In the genomic region with DNA sequence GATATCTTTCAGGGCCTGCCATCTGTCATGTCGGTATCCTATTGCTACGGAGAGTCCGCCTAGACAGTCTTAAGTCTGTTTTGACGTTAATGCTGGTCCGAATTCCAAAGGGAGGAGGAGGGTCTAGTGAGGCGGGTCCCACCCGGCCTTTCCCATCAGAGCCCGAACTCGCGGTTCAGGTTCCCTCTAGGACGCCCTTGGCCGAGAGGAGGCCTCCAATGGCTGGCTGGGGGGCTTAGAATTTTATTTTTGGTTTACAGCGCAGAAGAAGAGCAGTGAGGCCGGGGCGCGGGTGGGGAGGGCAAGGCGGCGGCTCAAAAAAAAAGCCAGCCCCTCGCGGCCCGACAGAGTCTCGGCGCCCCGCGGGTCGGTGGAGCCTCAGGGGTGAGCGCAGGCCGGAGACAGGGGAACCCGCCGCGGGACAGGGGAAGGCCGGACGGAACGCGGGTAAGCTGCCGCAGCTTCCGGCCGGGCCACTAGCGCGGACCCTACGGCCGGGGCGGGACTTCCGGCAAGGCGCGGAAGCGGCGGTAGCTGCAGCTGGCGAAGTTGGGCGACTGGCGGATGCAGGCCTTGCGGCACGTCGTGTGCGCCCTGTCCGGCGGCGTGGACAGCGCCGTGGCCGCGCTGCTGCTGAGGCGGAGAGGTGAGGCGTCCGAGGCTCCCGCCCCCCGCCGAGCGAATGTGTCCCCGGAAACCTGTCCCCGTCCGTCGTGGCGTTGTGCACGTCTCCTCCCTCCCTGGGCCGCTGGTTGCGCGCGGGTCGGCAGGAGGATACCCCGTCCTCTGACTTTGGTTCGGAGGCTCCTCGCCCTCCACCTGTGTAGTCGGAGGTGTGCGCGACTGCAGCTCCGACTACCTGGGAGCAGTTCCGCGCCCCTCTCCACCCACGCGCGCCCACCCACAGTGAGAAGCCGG, we compare ENCODE assay signal across 1 cellular context.
TF ChIP-seq lines count a peak whose summit lies in the region.

Gene TRMU, plus strand, starts transcription at position 514 of the 918 bp plus-strand sequence. Its CDS starts 51 bp downstream, at position 565.

TF ChIP-seq in PFSK-1, 5 proteins besides CTCF, POLR2A, EP300 and RAD21:
- TF ChIP-seq, protein P1, sequence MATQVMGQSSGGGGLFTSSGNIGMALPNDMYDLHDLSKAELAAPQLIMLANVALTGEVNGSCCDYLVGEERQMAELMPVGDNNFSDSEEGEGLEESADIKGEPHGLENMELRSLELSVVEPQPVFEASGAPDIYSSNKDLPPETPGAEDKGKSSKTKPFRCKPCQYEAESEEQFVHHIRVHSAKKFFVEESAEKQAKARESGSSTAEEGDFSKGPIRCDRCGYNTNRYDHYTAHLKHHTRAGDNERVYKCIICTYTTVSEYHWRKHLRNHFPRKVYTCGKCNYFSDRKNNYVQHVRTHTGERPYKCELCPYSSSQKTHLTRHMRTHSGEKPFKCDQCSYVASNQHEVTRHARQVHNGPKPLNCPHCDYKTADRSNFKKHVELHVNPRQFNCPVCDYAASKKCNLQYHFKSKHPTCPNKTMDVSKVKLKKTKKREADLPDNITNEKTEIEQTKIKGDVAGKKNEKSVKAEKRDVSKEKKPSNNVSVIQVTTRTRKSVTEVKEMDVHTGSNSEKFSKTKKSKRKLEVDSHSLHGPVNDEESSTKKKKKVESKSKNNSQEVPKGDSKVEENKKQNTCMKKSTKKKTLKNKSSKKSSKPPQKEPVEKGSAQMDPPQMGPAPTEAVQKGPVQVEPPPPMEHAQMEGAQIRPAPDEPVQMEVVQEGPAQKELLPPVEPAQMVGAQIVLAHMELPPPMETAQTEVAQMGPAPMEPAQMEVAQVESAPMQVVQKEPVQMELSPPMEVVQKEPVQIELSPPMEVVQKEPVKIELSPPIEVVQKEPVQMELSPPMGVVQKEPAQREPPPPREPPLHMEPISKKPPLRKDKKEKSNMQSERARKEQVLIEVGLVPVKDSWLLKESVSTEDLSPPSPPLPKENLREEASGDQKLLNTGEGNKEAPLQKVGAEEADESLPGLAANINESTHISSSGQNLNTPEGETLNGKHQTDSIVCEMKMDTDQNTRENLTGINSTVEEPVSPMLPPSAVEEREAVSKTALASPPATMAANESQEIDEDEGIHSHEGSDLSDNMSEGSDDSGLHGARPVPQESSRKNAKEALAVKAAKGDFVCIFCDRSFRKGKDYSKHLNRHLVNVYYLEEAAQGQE (IDR thresholded peaks at IDR 0.05; ENCODE audit: insufficient read depth in 1 of 2, low read depth in 2 of 2, low read length in 2 of 2), result 0 out of 4 replicates have a peak, but pooled peaks of 1 of the 2 experiments have one; percentile 57
- TF ChIP-seq SIN3A (IDR thresholded peaks at IDR 0.05; ENCODE audit: borderline replicate concordance, insufficient read depth, low read length), result no peak
- peak; percentile 61; the same call in 1 of the 2 replicates for TF ChIP-seq POLR2AphosphoS5 (IDR thresholded peaks at IDR 0.05; ENCODE audit: low read depth, low read length)
- peak; percentile 93 for TF ChIP-seq TAF1 (IDR thresholded peaks at IDR 0.05; ENCODE audit: borderline replicate concordance, insufficient read depth, low read length)
- peak; percentile 95 for TF ChIP-seq FOXP2 (optimal IDR thresholded peaks at IDR 0.05; ENCODE audit: borderline replicate concordance, extremely low read depth, extremely low read length, insufficient read depth)
